Comparison of ENCODE assay signal across 8 cellular contexts in genomic region chr15:56244811-56245576, GRCh38. TPM values are rescaled to one million over a fixed set of nuclear protein-coding genes. Genes with fewer than 3 reads are reported as not detected.
DNase-seq lines count a peak whose midpoint lies in the region; ATAC-seq and TF ChIP-seq lines count a peak whose summit lies in the region.

No MANE protein-coding gene starts in this region.

- 64 to 84% methylated on average over 7 of the region's 10 CpGs for WGBS in mesodermal cell (ENCODE audit: insufficient coverage in 2 of 2), 2 experiments
- WGBS in stomach, 5 donors = 46 to 57% (median 53%) methylated on average over 9 to 10 of the region's 10 CpGs

- H3K27me3 ChIP-seq in stomach = no peaks in the 10 kb centered on the region

- H3K27ac ChIP-seq in cingulate gyrus (ENCODE audit: low read depth, low read length) = peak overlapping the region; percentile 82
- peak overlapping the region; percentile 86 for H3K27ac ChIP-seq in mesodermal cell (ENCODE audit: low read depth, low read length, severe bottlenecking)
- H3K27ac ChIP-seq in stomach = peak overlapping the region; percentile 74 to 97 (median 90)

- no peak for ATAC-seq in HG03097 (IDR thresholded peaks at IDR 0.05; ENCODE audit: low FRiP score, unreplicated experiment)

- peaks cover 3% of the 10 kb centered on the region for H3K4me1 ChIP-seq in mesodermal cell (ENCODE audit: control insufficient read depth, insufficient read depth, low read length, poor library complexity, severe bottlenecking)
- H3K4me1 ChIP-seq in stomach = peaks cover 34 to 60% (median 43%) of the 10 kb centered on the region in 4 donors

- H3K4me3 ChIP-seq in mesodermal cell (ENCODE audit: extremely low read depth, insufficient read depth, low read length, poor library complexity, severe bottlenecking) (peak overlapping the region; percentile 51), stomach (peak overlapping the region; percentile 76 to 97 (median 94))

- TF ChIP-seq CTCF in stomach (IDR thresholded peaks at IDR 0.05) = no peak

- H3K36me3 ChIP-seq in mesodermal cell (ENCODE audit: control insufficient read depth, insufficient read depth, low read length) = no peaks in the 10 kb centered on the region
- H3K36me3 ChIP-seq in stomach = no peaks in the 10 kb centered on the region

- H3K9me3 ChIP-seq in mesodermal cell (ENCODE audit: control insufficient read depth, low read length) (no peaks in the 10 kb centered on the region), stomach (no peaks in the 10 kb centered on the region)

- TF ChIP-seq POLR2A in stomach (IDR thresholded peaks at IDR 0.05) = no peak

- no peak for TF ChIP-seq EP300 in stomach (IDR thresholded peaks at IDR 0.05)

- peak; percentile 4 for DNase-seq in NK-92 treated with Interleukin-12 subunit alpha and Interleukin-12 subunit beta, amount 100 ng/mL, for 24 hours (lab: John Stamatoyannopoulos, UW)
- DNase-seq in NK-92 (lab: John Stamatoyannopoulos, UW; ENCODE audit: unreplicated experiment) (no peak), T-helper 9 cell (peak; percentile 5), stomach (peak; percentile 50), NCI-H774 (lab: John Stamatoyannopoulos, UW) (no peak)

- intact Hi-C loops in stomach (cut with DNase I; ENCODE audit: low total_unique reads) = loop anchor here (10.0 kb wide), 1 partner anchor 180 kb away; no protein-coding TSS in a partner anchor

RNA-seq across cellular contexts. Expression of gene RFX7, which starts 1.3 kb away (rescaled TPM):
- 25.5 TPM for polyA plus RNA-seq in mesodermal cell (2013, experiment 1 of 2)
- 21.6 TPM for polyA plus RNA-seq in mesodermal cell (2013, experiment 2 of 2)
- total RNA-seq in stomach = 10 to 100 TPM in 3 of 5 donors, 1 to 10 TPM in 1, under 1 TPM in 1; 0.58 to 41.4 (median 11.9) TPM
- 1 to 10 TPM; 1.1 to 1.6 (median 1.4) TPM for polyA plus RNA-seq in stomach

Comparison
In these comparisons a context has a peak if more than half of its experiments do, and no peak if none do; other contexts are left out.
1. DNase-seq: peak in NK-92 treated with Interleukin-12 subunit alpha and Interleukin-12 subunit beta, amount 100 ng/mL, for 24 hours (single experiment), T-helper 9 cell (single experiment) and stomach (single experiment); none in NK-92 (single experiment) and NCI-H774 (single experiment).
2. Peak in every context shown above with its lines, with median percentiles within 50 percentile points of each other: H3K27ac ChIP-seq.